ENCODE assay signal across 8 cellular contexts in genomic region chr5:59587489-59588337, GRCh38.
DNase-seq lines count a peak whose midpoint lies in the region; ATAC-seq, FAIRE-seq and TF ChIP-seq lines count a peak whose summit lies in the region.

No MANE protein-coding gene starts in this region.

- ATAC-seq in GM21717 (IDR thresholded peaks at IDR 0.05; ENCODE audit: unreplicated experiment): no peak
- ATAC-seq in HG03520 (IDR thresholded peaks at IDR 0.05; ENCODE audit: unreplicated experiment): no peak

- H3K27ac ChIP-seq in kidney (ENCODE audit: low read depth in 2 of 2, low read length in 2 of 2): peak overlapping the region in 1 of 2 donors; percentile 36
- H3K27ac ChIP-seq in stomach: peak overlapping the region; percentile 27 to 71 (median 56)

- H3K4me1 ChIP-seq in kidney (ENCODE audit: control insufficient read depth in 1 of 2, insufficient read depth in 1 of 2, low read depth in 1 of 2, low read length in 2 of 2) (peaks cover 0 to 7% of the 10 kb centered on the region in 2 donors), stomach (peaks cover 0 to 56% (median 23%) of the 10 kb centered on the region in 4 donors)

- H3K27me3 ChIP-seq in stomach: no peaks in the 10 kb centered on the region

- peak; percentile 63 for DNase-seq in DMS53 treated with DMSO at 0.1 percent for 48 hours (lab: John Stamatoyannopoulos, UW; ENCODE audit: unreplicated experiment)
- peak; percentile 60 to 89 for DNase-seq in NCI-H2081 (lab: John Stamatoyannopoulos, UW)
- peak; percentile 94 for DNase-seq in cerebellar cortex (ENCODE audit: low spot score)
- DNase-seq in kidney: peak; percentile 86
- DNase-seq in stomach: peak; percentile 47
- DNase-seq in H54 (ENCODE audit: insufficient read length, low spot score): no peak

- no peak for TF ChIP-seq POLR2A in stomach (IDR thresholded peaks at IDR 0.05)
- no peak for TF ChIP-seq POLR2A in H54 (IDR thresholded peaks at IDR 0.05; ENCODE audit: low read depth, low read length)

- H3K9ac ChIP-seq in kidney (ENCODE audit: low read length in 2 of 2): peak overlapping the region; percentile 20 to 55

- H3K4me3 ChIP-seq in kidney (ENCODE audit: low read length in 2 of 2) (peak overlapping the region; percentile 53 to 73), stomach (peak overlapping the region; percentile 22 to 36 (median 32))

- no peaks in the 10 kb centered on the region for H3K9me3 ChIP-seq in kidney (ENCODE audit: control insufficient read depth in 1 of 2, low read length in 2 of 2)
- H3K9me3 ChIP-seq in stomach: no peaks in the 10 kb centered on the region

- FAIRE-seq in kidney (lab: Jason Lieb, UNC) (no peak), H54 (lab: Jason Lieb, UNC) (no peak)

- intact Hi-C loops in kidney (cut with DNase I): no loop called here
- intact Hi-C loops in stomach (cut with DNase I; ENCODE audit: low total_unique reads): no loop called here

- TF ChIP-seq CTCF in kidney (IDR thresholded peaks at IDR 0.05; ENCODE audit: borderline replicate concordance, extremely low read depth, insufficient read depth): no peak
- TF ChIP-seq CTCF in stomach (IDR thresholded peaks at IDR 0.05): no peak

- no peaks in the 10 kb centered on the region for H3K36me3 ChIP-seq in kidney (ENCODE audit: control insufficient read depth in 1 of 2, insufficient read depth in 2 of 2, low read length in 2 of 2)
- H3K36me3 ChIP-seq in stomach: no peaks in the 10 kb centered on the region

- WGBS in stomach, 5 donors: 7 to 19% (median 11%) methylated on average over 17 of the region's 17 CpGs

- no peak for TF ChIP-seq EP300 in stomach (IDR thresholded peaks at IDR 0.05)
